Comparison of ENCODE assay signal across 9 cellular contexts in the genomic region with DNA sequence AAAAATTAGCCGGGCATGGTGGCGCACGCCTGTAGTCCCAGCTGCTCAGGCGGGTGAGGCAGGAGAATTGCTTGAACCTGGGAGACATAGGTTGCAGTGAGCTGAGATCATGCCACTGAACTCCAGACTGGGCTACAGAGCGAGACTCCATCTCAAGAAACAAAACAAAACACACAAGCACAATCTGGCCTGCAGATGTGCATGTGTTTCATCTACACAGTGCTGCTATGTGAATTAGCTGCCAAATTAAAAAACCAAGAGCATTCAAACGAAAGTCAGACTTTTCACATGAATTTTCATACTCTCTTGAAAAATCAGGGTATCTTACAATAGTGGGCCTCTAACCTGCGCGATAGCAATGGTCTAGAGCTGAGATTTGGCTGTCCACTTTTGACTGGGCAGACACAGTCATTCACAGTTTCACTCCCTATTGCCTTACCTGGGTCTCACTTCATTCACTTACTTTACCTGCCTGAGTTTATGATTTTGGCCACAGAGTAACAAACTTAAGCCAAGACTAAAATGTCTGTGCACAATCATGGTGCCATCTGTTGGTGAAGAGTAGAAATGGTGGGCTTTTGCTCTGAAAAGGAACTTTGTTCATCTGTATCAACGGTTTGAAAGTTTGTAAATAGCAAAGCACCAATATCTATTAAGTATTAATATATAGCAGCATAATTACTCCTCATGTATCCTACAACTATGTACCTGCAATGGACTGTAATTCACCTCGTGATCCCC.
A peak's percentile ranks its signal among the peaks of the same experiment; 100 is the strongest.
DNase-seq lines count a peak whose midpoint lies in the region; ATAC-seq and TF ChIP-seq lines count a peak whose summit lies in the region.
"Had no signal": no experiment of that assay in that cellular context is flagged by ENCODE, and none has a peak within 500 bp of the region (broad histone marks: within the 10 kb centered on the region; RNA-seq: fewer than 3 reads in every experiment).

No MANE protein-coding gene starts in this region.

- no peaks in the 10 kb centered on the region for H3K36me3 Mint-ChIP-seq in CD14-positive monocyte

- H3K4me3 Mint-ChIP-seq in CD14-positive monocyte = no peak overlapping the region
- H3K4me3 Mint-ChIP-seq: activated B cell treated with CpG ODN at 0.5 μM for 24 hours had no signal

- H3K27ac Mint-ChIP-seq in CD14-positive monocyte = peak overlapping the region in 1 of 7 donors; percentile 20
- H3K27ac Mint-ChIP-seq: activated B cell treated with CpG ODN at 0.5 μM for 24 hours had no signal

- H3K27me3 Mint-ChIP-seq in CD14-positive monocyte (ENCODE audit: low read depth in 3 of 3) = peaks cover 0 to 2% (median 1%) of the 10 kb centered on the region in 3 donors
- H3K27me3 Mint-ChIP-seq: activated B cell treated with CpG ODN at 0.5 μM for 24 hours had no signal

- TF ChIP-seq CTCF in CD14-positive monocyte (IDR thresholded peaks at IDR 0.05) = peak; percentile 18
- TF ChIP-seq CTCF in HL-60 (IDR thresholded peaks at IDR 0.05; ENCODE audit: insufficient read depth, low read length) = peak; percentile 32
- peak; percentile 29 for TF ChIP-seq CTCF in liver (IDR thresholded peaks at IDR 0.05; ENCODE audit: low read depth, low read length, missing input control)
- TF ChIP-seq CTCF in upper lobe of left lung (IDR thresholded peaks at IDR 0.05) = peak in 1 of 6 experiments; percentile 19

- intact Hi-C loops in CD14-positive monocyte (cut with micrococcal nuclease) = no loop called here

- TF ChIP-seq EP300 in upper lobe of left lung (IDR thresholded peaks at IDR 0.05) = no peak

- ATAC-seq in upper lobe of left lung (ENCODE audit: low FRiP score in 2 of 2) = no peak

- H3K27ac ChIP-seq in HL-60 (replicated peaks) (no peak overlapping the region), liver (ENCODE audit: low read depth in 1 of 2, low read length in 2 of 2) (no peak overlapping the region), upper lobe of left lung (no peak overlapping the region)

- no peak for TF ChIP-seq POLR2A in upper lobe of left lung (IDR thresholded peaks at IDR 0.05)

- H3K36me3 ChIP-seq in liver (ENCODE audit: control insufficient read depth in 4 of 4, insufficient read depth in 3 of 4, low read depth in 1 of 4, low read length in 3 of 4) = no peaks in the 10 kb centered on the region
- no peaks in the 10 kb centered on the region for H3K36me3 ChIP-seq in upper lobe of left lung

- DNase-seq in CD14-positive monocyte (ENCODE audit: low spot score) (no peak), HL-60 (ENCODE audit: low read depth in 1 of 2, low spot score in 1 of 2) (no peak), astrocyte of the hippocampus (ENCODE audit: low read depth, low spot score) (peak; percentile 6), upper lobe of left lung (no peak), NCI-H1417 (lab: John Stamatoyannopoulos, UW) (no peak), anterior cingulate cortex (lab: John Stamatoyannopoulos, UW) (no peak)
- DNase-seq in stimulated activated naive CD4-positive, alpha-beta T cell (lab: John Stamatoyannopoulos, UW) = no peak
- DNase-seq: activated B cell treated with CpG ODN at 0.5 μM for 24 hours had no signal

- H3K9me3 ChIP-seq in liver (ENCODE audit: control insufficient read depth in 4 of 4, low read length in 3 of 4) = no peaks in the 10 kb centered on the region
- no peaks in the 10 kb centered on the region for H3K9me3 ChIP-seq in upper lobe of left lung

- H3K9ac ChIP-seq in liver (ENCODE audit: low read depth in 1 of 2, low read length in 2 of 2) = no peak overlapping the region

- 84% methylated on average over 10 of the region's 10 CpGs for WGBS in liver
- WGBS in upper lobe of left lung, 2 donors = 80 to 81% methylated on average over 10 of the region's 10 CpGs

- H3K27me3 ChIP-seq in HL-60 (ENCODE audit: insufficient read depth, poor library complexity, severe bottlenecking) = peaks cover 5% of the 10 kb centered on the region
- H3K27me3 ChIP-seq in liver (ENCODE audit: control insufficient read depth in 4 of 4, insufficient read depth in 4 of 4, low read length in 3 of 4) = no peaks in the 10 kb centered on the region
- no peaks in the 10 kb centered on the region for H3K27me3 ChIP-seq in upper lobe of left lung

- TF ChIP-seq RAD21 in liver (IDR thresholded peaks at IDR 0.05) = peak; percentile 58 to 79

- H3K4me3 ChIP-seq in HL-60 (replicated peaks; ENCODE audit: insufficient read depth, low read length) (no peak overlapping the region), liver (ENCODE audit: low read depth in 1 of 3, low read length in 3 of 3) (no peak overlapping the region), upper lobe of left lung (no peak overlapping the region)

- peaks cover 2% of the 10 kb centered on the region for H3K4me1 Mint-ChIP-seq in CD14-positive monocyte
- H3K4me1 Mint-ChIP-seq: activated B cell treated with CpG ODN at 0.5 μM for 24 hours had no signal

- H3K4me1 ChIP-seq in liver (ENCODE audit: control insufficient read depth in 4 of 4, insufficient read depth in 4 of 4, low read length in 3 of 4) (no peaks in the 10 kb centered on the region), upper lobe of left lung (peaks cover 0 to 5% (median 0%) of the 10 kb centered on the region in 4 donors)

- peaks cover 0 to 1% (median 0%) of the 10 kb centered on the region in 7 donors for H3K9me3 Mint-ChIP-seq in CD14-positive monocyte
- H3K9me3 Mint-ChIP-seq: activated B cell treated with CpG ODN at 0.5 μM for 24 hours had no signal

TF ChIP-seq in liver, 16 proteins besides CTCF, POLR2A, EP300 and RAD21:
- TF ChIP-seq NR2F2 (IDR thresholded peaks at IDR 0.05) (no peak), YY1 (IDR thresholded peaks at IDR 0.05) (no peak), SP1 (IDR thresholded peaks at IDR 0.05) (no peak), FOXA2 (IDR thresholded peaks at IDR 0.05) (no peak), GABPA (IDR thresholded peaks at IDR 0.05 in 1 of 2, conservative IDR thresholded peaks at IDR 0.05 in 1 of 2) (no peak), RXRA (IDR thresholded peaks at IDR 0.05) (no peak), HNF4A (conservative IDR thresholded peaks at IDR 0.05) (no peak), EGR1 (IDR thresholded peaks at IDR 0.05; ENCODE audit: low read depth in 2 of 2) (no peak), HNF4G (IDR thresholded peaks at IDR 0.05) (no peak), FOXA1 (IDR thresholded peaks at IDR 0.05) (no peak), TAF1 (conservative IDR thresholded peaks at IDR 0.05) (no peak), JUND (IDR thresholded peaks at IDR 0.05) (no peak)
- TF ChIP-seq, protein P1, sequence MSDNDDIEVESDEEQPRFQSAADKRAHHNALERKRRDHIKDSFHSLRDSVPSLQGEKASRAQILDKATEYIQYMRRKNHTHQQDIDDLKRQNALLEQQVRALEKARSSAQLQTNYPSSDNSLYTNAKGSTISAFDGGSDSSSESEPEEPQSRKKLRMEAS (IDR thresholded peaks at IDR 0.05) = no peak
- TF ChIP-seq, protein P2, sequence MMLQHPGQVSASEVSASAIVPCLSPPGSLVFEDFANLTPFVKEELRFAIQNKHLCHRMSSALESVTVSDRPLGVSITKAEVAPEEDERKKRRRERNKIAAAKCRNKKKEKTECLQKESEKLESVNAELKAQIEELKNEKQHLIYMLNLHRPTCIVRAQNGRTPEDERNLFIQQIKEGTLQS (IDR thresholded peaks at IDR 0.05) = no peak
- TF ChIP-seq, protein P3, sequence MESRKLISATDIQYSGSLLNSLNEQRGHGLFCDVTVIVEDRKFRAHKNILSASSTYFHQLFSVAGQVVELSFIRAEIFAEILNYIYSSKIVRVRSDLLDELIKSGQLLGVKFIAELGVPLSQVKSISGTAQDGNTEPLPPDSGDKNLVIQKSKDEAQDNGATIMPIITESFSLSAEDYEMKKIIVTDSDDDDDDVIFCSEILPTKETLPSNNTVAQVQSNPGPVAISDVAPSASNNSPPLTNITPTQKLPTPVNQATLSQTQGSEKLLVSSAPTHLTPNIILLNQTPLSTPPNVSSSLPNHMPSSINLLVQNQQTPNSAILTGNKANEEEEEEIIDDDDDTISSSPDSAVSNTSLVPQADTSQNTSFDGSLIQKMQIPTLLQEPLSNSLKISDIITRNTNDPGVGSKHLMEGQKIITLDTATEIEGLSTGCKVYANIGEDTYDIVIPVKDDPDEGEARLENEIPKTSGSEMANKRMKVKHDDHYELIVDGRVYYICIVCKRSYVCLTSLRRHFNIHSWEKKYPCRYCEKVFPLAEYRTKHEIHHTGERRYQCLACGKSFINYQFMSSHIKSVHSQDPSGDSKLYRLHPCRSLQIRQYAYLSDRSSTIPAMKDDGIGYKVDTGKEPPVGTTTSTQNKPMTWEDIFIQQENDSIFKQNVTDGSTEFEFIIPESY (IDR thresholded peaks at IDR 0.05) = no peak
- TF ChIP-seq, protein P4, sequence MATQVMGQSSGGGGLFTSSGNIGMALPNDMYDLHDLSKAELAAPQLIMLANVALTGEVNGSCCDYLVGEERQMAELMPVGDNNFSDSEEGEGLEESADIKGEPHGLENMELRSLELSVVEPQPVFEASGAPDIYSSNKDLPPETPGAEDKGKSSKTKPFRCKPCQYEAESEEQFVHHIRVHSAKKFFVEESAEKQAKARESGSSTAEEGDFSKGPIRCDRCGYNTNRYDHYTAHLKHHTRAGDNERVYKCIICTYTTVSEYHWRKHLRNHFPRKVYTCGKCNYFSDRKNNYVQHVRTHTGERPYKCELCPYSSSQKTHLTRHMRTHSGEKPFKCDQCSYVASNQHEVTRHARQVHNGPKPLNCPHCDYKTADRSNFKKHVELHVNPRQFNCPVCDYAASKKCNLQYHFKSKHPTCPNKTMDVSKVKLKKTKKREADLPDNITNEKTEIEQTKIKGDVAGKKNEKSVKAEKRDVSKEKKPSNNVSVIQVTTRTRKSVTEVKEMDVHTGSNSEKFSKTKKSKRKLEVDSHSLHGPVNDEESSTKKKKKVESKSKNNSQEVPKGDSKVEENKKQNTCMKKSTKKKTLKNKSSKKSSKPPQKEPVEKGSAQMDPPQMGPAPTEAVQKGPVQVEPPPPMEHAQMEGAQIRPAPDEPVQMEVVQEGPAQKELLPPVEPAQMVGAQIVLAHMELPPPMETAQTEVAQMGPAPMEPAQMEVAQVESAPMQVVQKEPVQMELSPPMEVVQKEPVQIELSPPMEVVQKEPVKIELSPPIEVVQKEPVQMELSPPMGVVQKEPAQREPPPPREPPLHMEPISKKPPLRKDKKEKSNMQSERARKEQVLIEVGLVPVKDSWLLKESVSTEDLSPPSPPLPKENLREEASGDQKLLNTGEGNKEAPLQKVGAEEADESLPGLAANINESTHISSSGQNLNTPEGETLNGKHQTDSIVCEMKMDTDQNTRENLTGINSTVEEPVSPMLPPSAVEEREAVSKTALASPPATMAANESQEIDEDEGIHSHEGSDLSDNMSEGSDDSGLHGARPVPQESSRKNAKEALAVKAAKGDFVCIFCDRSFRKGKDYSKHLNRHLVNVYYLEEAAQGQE (IDR thresholded peaks at IDR 0.05) = no peak
